ENCODE assay signal across 2 cellular contexts in genomic region chr5:160270704-160271103, GRCh38.
TF ChIP-seq lines count a peak whose summit lies in the region.

No MANE protein-coding gene starts in this region.

TF ChIP-seq in GM23338, 12 proteins besides CTCF, POLR2A, EP300 and RAD21 (continued from another document):
- no peak for TF ChIP-seq ZNF462 (CRISPR knock-in tag; IDR thresholded peaks at IDR 0.05)
- no peak for TF ChIP-seq POLR2AphosphoS5 (IDR thresholded peaks at IDR 0.05; ENCODE audit: low read depth)
- TF ChIP-seq STAT1 (IDR thresholded peaks at IDR 0.05; ENCODE audit: unreplicated experiment) = no peak
- TF ChIP-seq ZNF331 (CRISPR knock-in tag; IDR thresholded peaks at IDR 0.05; ENCODE audit: low read depth) = no peak
- no peak for TF ChIP-seq NANOG (IDR thresholded peaks at IDR 0.05; ENCODE audit: borderline replicate concordance)
- TF ChIP-seq REST (IDR thresholded peaks at IDR 0.05; ENCODE audit: unreplicated experiment) = no peak
- TF ChIP-seq EZH2phosphoT487 (IDR thresholded peaks at IDR 0.05; ENCODE audit: unreplicated experiment) = no peak
- no peak for TF ChIP-seq ETS1 (IDR thresholded peaks at IDR 0.05)
- TF ChIP-seq JUNB (IDR thresholded peaks at IDR 0.05; ENCODE audit: unreplicated experiment) = no peak
- no peak for TF ChIP-seq EZH2 (IDR thresholded peaks at IDR 0.05; ENCODE audit: low read depth, unreplicated experiment)
- no peak for TF ChIP-seq CREB1 (CRISPR knock-in tag; IDR thresholded peaks at IDR 0.05; ENCODE audit: low read depth)

TF ChIP-seq in WTC11, 78 proteins besides CTCF, POLR2A, EP300 and RAD21 (continued from another document):
- TF ChIP-seq PREB (CRISPR knock-in tag; IDR thresholded peaks at IDR 0.05; ENCODE audit: borderline replicate concordance) (no peak), GRHL2 (CRISPR knock-in tag; IDR thresholded peaks at IDR 0.05; ENCODE audit: insufficient replicate concordance, severe bottlenecking) (no peak), NFATC4 (CRISPR knock-in tag; IDR thresholded peaks at IDR 0.05) (no peak)
TF ChIP-seq in WTC11: peak in this region for 0.
